Comparison of ENCODE assay signal across 14 cellular contexts in the genomic region with DNA sequence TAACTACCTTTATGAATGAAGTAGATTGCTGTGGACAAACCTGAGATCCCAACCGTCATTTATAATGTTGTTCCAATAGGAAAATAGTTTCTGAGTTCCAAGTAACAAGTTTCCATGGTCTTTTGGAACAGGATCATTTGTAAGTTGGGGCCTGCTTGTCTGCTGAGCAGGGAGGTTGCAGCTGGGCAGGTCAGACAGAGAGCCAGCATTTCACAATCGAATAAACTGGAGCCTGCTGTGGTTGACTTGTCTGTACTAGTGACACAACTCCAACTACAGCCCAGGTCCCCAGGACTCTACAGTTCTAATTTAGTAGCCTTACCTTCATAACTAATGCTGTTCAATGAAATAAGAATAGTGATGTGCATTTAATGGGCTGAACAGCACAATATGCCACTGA. TPM values are rescaled to one million over a fixed set of nuclear protein-coding genes. Genes with fewer than 3 reads are reported as not detected.
A peak's percentile ranks its signal among the peaks of the same experiment; 100 is the strongest.
DNase-seq lines count a peak whose midpoint lies in the region; ATAC-seq and TF ChIP-seq lines count a peak whose summit lies in the region.
"Had no signal": no experiment of that assay in that cellular context is flagged by ENCODE, and none has a peak within 500 bp of the region (broad histone marks: within the 10 kb centered on the region; RNA-seq: fewer than 3 reads in every experiment).

No MANE protein-coding gene starts in this region.

- no peaks in the 10 kb centered on the region for H3K27me3 ChIP-seq in ovary
- H3K27me3 ChIP-seq: BLaER1 treated with 17β-estradiol and CSF1 and Interleukin-3, amounts not matched to agents 10 nM and 100 nM had no signal

- DNase-seq in HCEC 1CT: peak; percentile 54
- DNase-seq in OCI-LY7 (ENCODE audit: low spot score): no peak
- DNase-seq in fibroblast of the aortic adventitia (ENCODE audit: low read depth): peak; percentile 77
- DNase-seq in ovary: peak; percentile 28 to 67 (median 52)
- no peak for DNase-seq in NCI-H1417 treated with DMSO at 0.1 percent for 48 hours (lab: John Stamatoyannopoulos, UW)
- no peak for DNase-seq in iPS-NIHi11 (ENCODE audit: low spot score)
- no peak for DNase-seq in medulla oblongata (ENCODE audit: extremely low spot score)
- DNase-seq: activated naive CD4-positive, alpha-beta T cell treated with Interleukin-2 at 50 U/mL for 16 hours; DND-41; NCI-H1694 treated with DMSO at 0.1 percent for 48 hours; stimulated activated CD4-positive, alpha-beta T cell treated with anti-CD3 and anti-CD28 coated beads, Interleukin-4, amount 100 ng/mL, for 24 hours; stimulated activated naive CD4-positive, alpha-beta T cell had no signal

- peak overlapping the region; percentile 9; the same call in 1 of the 2 replicates for H2AFZ ChIP-seq in OCI-LY7 (ENCODE audit: low read length)

- TF ChIP-seq CTCF in OCI-LY7 (conservative IDR thresholded peaks at IDR 0.05; ENCODE audit: low read length) (no peak), fibroblast of the aortic adventitia (IDR thresholded peaks at IDR 0.05; ENCODE audit: insufficient read depth, low read length) (no peak), ovary (IDR thresholded peaks at IDR 0.05) (no peak)

- BruUV-seq in OCI-LY7 (replicated peaks; lab: Mats Ljungman, UMichigan): no TSS peak

- no peak for ATAC-seq in GM21526 (IDR thresholded peaks at IDR 0.05; ENCODE audit: low FRiP score, unreplicated experiment)

- H3K36me3 ChIP-seq in OCI-LY7 (ENCODE audit: insufficient read depth, low read length) (no peaks in the 10 kb centered on the region), ovary (no peaks in the 10 kb centered on the region)
- H3K36me3 ChIP-seq: BLaER1 treated with 17β-estradiol and CSF1 and Interleukin-3, amounts not matched to agents 10 nM and 100 nM had no signal

- no peak overlapping the region for H3K4me2 ChIP-seq in OCI-LY7 (ENCODE audit: low read length)
- H3K4me2 ChIP-seq: BLaER1 treated with 17β-estradiol and CSF1 and Interleukin-3, amounts not matched to agents 10 nM and 100 nM had no signal

- H3K4me3 ChIP-seq in OCI-LY7 (ENCODE audit: low read depth, low read length, poor library complexity, severe bottlenecking): no peak overlapping the region
- H3K4me3 ChIP-seq in fibroblast of the aortic adventitia (ENCODE audit: low read depth, low read length): no peak overlapping the region
- no peak overlapping the region for H3K4me3 ChIP-seq in ovary
- H3K4me3 ChIP-seq: BLaER1 treated with 17β-estradiol and CSF1 and Interleukin-3, amounts not matched to agents 10 nM and 100 nM had no signal

- CTCF ChIA-PET in OCI-LY7 (lab: Charles Lee; ENCODE audit: unreplicated experiment): no interaction called here

- H3K27ac ChIP-seq in OCI-LY7 (ENCODE audit: low read depth, low read length, poor library complexity, severe bottlenecking) (no peak overlapping the region), ovary (no peak overlapping the region)
- H3K27ac ChIP-seq: BLaER1 treated with 17β-estradiol and CSF1 and Interleukin-3, amounts not matched to agents 10 nM and 100 nM had no signal

- POLR2A ChIA-PET in OCI-LY7 (lab: Charles Lee): interaction anchor here (0.9 kb wide), 1 partner anchor 126 kb away, joined by 3 read pairs; no protein-coding TSS in a partner anchor

- H4K20me1 ChIP-seq in OCI-LY7 (ENCODE audit: insufficient read depth, low read length): no peaks in the 10 kb centered on the region
- H4K20me1 ChIP-seq: BLaER1 treated with 17β-estradiol and CSF1 and Interleukin-3, amounts not matched to agents 10 nM and 100 nM had no signal

- peaks cover 31% of the 10 kb centered on the region for H3K4me1 ChIP-seq in OCI-LY7 (ENCODE audit: insufficient read depth, low read length, poor library complexity, severe bottlenecking)
- no peaks in the 10 kb centered on the region for H3K4me1 ChIP-seq in ovary (ENCODE audit: insufficient read depth)

- WGBS in ovary, 3 donors: 18 to 27% (median 24%) methylated on average over 2 of the region's 2 CpGs

- H3K9me2 ChIP-seq in OCI-LY7 (ENCODE audit: insufficient read depth, low read length): no peaks in the 10 kb centered on the region

- intact Hi-C loops in OCI-LY7 (cut with micrococcal nuclease; ENCODE audit: unreplicated experiment): no loop called here
- intact Hi-C loops in ovary (cut with DNase I): no loop called here

- no peaks in the 10 kb centered on the region for H3K9me3 ChIP-seq in OCI-LY7 (ENCODE audit: low read length)
- H3K9me3 ChIP-seq in ovary: no peaks in the 10 kb centered on the region
- H3K9me3 ChIP-seq: BLaER1 treated with 17β-estradiol and CSF1 and Interleukin-3, amounts not matched to agents 10 nM and 100 nM had no signal

- TF ChIP-seq EP300 in ovary (IDR thresholded peaks at IDR 0.05): no peak

- TF ChIP-seq POLR2A in ovary (IDR thresholded peaks at IDR 0.05): no peak

- no peaks in the 10 kb centered on the region for H3K79me2 ChIP-seq in OCI-LY7 (ENCODE audit: insufficient read depth, low read depth, low read length)

RNA-seq across cellular contexts. Expression of a gene that starts 18.6 kb away (rescaled TPM):
- total RNA-seq in OCI-LY7 (2014; rRNA removed; shearing (Covaris generic)): 74.8 and 102 TPM in 2 replicates
- total RNA-seq in OCI-LY7 (2022) (91.6 and 94.5 TPM in 2 replicates), fibroblast of the aortic adventitia (ENCODE audit: low replicate concordance) (39.2 and 74.7 TPM in 2 replicates), ovary (10 to 100 TPM; 14.4 to 43.4 (median 26.4) TPM)
- polyA plus RNA-seq in ovary: 1 to 10 TPM; 6.4 to 9.7 TPM

Comparison
In these comparisons a context has a peak if more than half of its experiments do, and no peak if none do; other contexts are left out.
1. DNase-seq: peak in HCEC 1CT (single experiment), fibroblast of the aortic adventitia (single experiment) and ovary (5 of 5); none in OCI-LY7 (single experiment), NCI-H1417 treated with DMSO at 0.1 percent for 48 hours (single experiment), iPS-NIHi11 (single experiment) and medulla oblongata (single experiment).